ENCODE assay signal across 17 cellular contexts in the genomic region with DNA sequence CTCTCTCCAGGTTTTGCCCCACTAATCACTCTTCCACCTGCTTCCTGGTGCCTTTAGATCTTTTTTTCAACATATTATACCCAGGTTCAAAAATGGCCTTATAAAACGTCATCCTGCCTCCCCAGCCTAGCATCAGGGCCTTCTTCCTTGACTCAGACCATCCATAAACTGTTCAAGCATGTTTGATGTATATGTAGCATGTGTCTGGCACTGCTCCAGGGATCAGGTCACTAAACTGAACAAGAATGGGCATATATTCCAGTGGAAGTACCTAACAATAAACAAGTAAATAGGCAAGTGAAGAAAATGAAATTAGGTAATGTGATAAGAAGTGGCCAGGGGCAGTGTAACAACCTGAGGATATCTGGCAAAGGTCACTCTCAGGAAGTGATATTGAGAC.
"Had no signal": no experiment of that assay in that cellular context is flagged by ENCODE, and none has a peak within 500 bp of the region (broad histone marks: within the 10 kb centered on the region; RNA-seq: fewer than 3 reads in every experiment).

No MANE protein-coding gene starts in this region.

- H3K4me1 ChIP-seq: ascending aorta had no signal

- H3K9me3 Mint-ChIP-seq: central memory CD8-positive, alpha-beta T cell had no signal

- H3K27me3 ChIP-seq: ascending aorta had no signal

- H3K27ac ChIP-seq: ascending aorta had no signal

- H3K36me3 Mint-ChIP-seq: stimulated activated naive B cell treated with anti-CD40 and anti-IgM and Interleukin-4, amounts not matched to agents 10 μg/mL and 1 μg/mL and 100 μg/mL, for 72 hours; type B pancreatic cell had no signal

- DNase-seq: activated CD4-positive, alpha-beta memory T cell treated with anti-CD3 and anti-CD28 coated beads, Interleukin-2, amount 10 ng/mL, durations not matched to agents 7 days and 5 days; activated naive CD4-positive, alpha-beta T cell; activated T-cell treated with anti-CD3 and anti-CD28 coated beads, Interleukin-2, amount 50 U/mL, for 48 hours; cortex of kidney; effector memory CD4-positive, alpha-beta T cell; erythroblast; left colon; naive thymus-derived CD8-positive, alpha-beta T cell; right cardiac atrium; stimulated activated naive B cell treated with anti-CD40 and anti-IgM and Interleukin-4, amounts not matched to agents 10 μg/mL and 1 μg/mL and 100 μg/mL, for 72 hours; substantia nigra; T1000 had no signal

- H3K27ac Mint-ChIP-seq: activated CD4-positive, alpha-beta memory T cell treated with anti-CD3 and anti-CD28 coated beads, Interleukin-2, amount 10 ng/mL, durations not matched to agents 7 days and 5 days; naive thymus-derived CD8-positive, alpha-beta T cell; progenitor cell of endocrine pancreas; stimulated activated naive B cell treated with anti-CD40 and anti-IgM and Interleukin-4, amounts not matched to agents 10 μg/mL and 1 μg/mL and 100 μg/mL, for 72 hours; type B pancreatic cell had no signal

- H3K36me3 ChIP-seq: ascending aorta had no signal

- ATAC-seq: left colon, right cardiac atrium had no signal

- H3K27me3 Mint-ChIP-seq: central memory CD8-positive, alpha-beta T cell; progenitor cell of endocrine pancreas; type B pancreatic cell had no signal

- H3K4me3 Mint-ChIP-seq: activated CD4-positive, alpha-beta memory T cell treated with anti-CD3 and anti-CD28 coated beads, Interleukin-2, amount 10 ng/mL, durations not matched to agents 7 days and 5 days; central memory CD8-positive, alpha-beta T cell; naive thymus-derived CD8-positive, alpha-beta T cell; stimulated activated naive B cell treated with anti-CD40 and anti-IgM and Interleukin-4, amounts not matched to agents 10 μg/mL and 1 μg/mL and 100 μg/mL, for 72 hours; type B pancreatic cell had no signal

- H3K9me3 ChIP-seq: ascending aorta had no signal

- H3K4me3 ChIP-seq: ascending aorta, lung had no signal
